In genomic region chr7:134780166-134780853, GRCh38 we compare ENCODE assay signal across 9 cellular contexts. TPM values are rescaled to one million over a fixed set of nuclear protein-coding genes. Genes with fewer than 3 reads are reported as not detected.
DNase-seq lines count a peak whose midpoint lies in the region; ATAC-seq, FAIRE-seq and TF ChIP-seq lines count a peak whose summit lies in the region.
"Had no signal": no experiment of that assay in that cellular context is flagged by ENCODE, and none has a peak within 500 bp of the region (broad histone marks: within the 10 kb centered on the region; RNA-seq: fewer than 3 reads in every experiment).

No MANE protein-coding gene starts in this region.

- no peak for TF ChIP-seq POLR2A in right lobe of liver (IDR thresholded peaks at IDR 0.05)

- TF ChIP-seq CTCF in right lobe of liver (IDR thresholded peaks at IDR 0.05), result no peak
- TF ChIP-seq CTCF in CD8-positive, alpha-beta T cell (IDR thresholded peaks at IDR 0.05), result no peak

- no peak for DNase-seq in right lobe of liver
- no peak for DNase-seq in cerebellum (ENCODE audit: low spot score)
- DNase-seq in CD8-positive, alpha-beta T cell, result no peak
- DNase-seq in HTR-8/SVneo (ENCODE audit: insufficient read length, low spot score), result no peak
- DNase-seq: central memory CD4-positive, alpha-beta T cell had no signal

- peak overlapping the region; percentile 92 for H3K9ac ChIP-seq in HUES64 (ENCODE audit: low read depth, low read length)
- H3K9ac ChIP-seq in duodenal mucosa (ENCODE audit: low read depth in 1 of 2, low read length in 2 of 2), result peak overlapping the region in 1 of 2 donors; percentile 50

- H3K4me1 Mint-ChIP-seq in CD8-positive, alpha-beta T cell (ENCODE audit: low read depth), result no peaks in the 10 kb centered on the region

- H3K9me3 ChIP-seq in HUES64 (ENCODE audit: insufficient read depth, low read depth, low read length), result no peaks in the 10 kb centered on the region
- H3K9me3 ChIP-seq in duodenal mucosa (ENCODE audit: control insufficient read depth in 1 of 2, low read length in 2 of 2), result no peaks in the 10 kb centered on the region
- no peaks in the 10 kb centered on the region for H3K9me3 ChIP-seq in right lobe of liver
- no peaks in the 10 kb centered on the region for H3K9me3 ChIP-seq in CD8-positive, alpha-beta T cell (ENCODE audit: low read length)

- peak overlapping the region; percentile 95 for H3K27ac ChIP-seq in HUES64 (ENCODE audit: low read depth, low read length)
- peak overlapping the region; percentile 62 for H3K27ac ChIP-seq in duodenal mucosa (ENCODE audit: low read depth, low read length)
- peak overlapping the region; percentile 22 to 63 (median 51) for H3K27ac ChIP-seq in right lobe of liver
- peak overlapping the region; percentile 57 for H3K27ac ChIP-seq in temporal lobe (ENCODE audit: low read depth, low read length)
- H3K27ac ChIP-seq in CD8-positive, alpha-beta T cell (ENCODE audit: low read depth, low read length), result no peak overlapping the region

- no peaks in the 10 kb centered on the region for H3K9me3 Mint-ChIP-seq in CD8-positive, alpha-beta T cell

- no peak for FAIRE-seq in HTR-8/SVneo (lab: Jason Lieb, UNC)

- CTCF ChIA-PET in CD8-positive, alpha-beta T cell (lab: Charles Lee), result interaction anchor here (1.0 kb wide), 1 partner anchor 36 kb away, joined by 3 read pairs; no protein-coding TSS in a partner anchor

- no peak overlapping the region for H3K27ac Mint-ChIP-seq in CD8-positive, alpha-beta T cell

- no peaks in the 10 kb centered on the region for H3K36me3 Mint-ChIP-seq in CD8-positive, alpha-beta T cell

- intact Hi-C loops in right lobe of liver (cut with DNase I), result no loop called here
- intact Hi-C loops in CD8-positive, alpha-beta T cell (cut with DNase I, micrococcal nuclease), result no loop called here

- H3K4me3 ChIP-seq in HUES64 (ENCODE audit: low read length), result peak overlapping the region; percentile 79
- peak overlapping the region; percentile 62 to 67 for H3K4me3 ChIP-seq in duodenal mucosa (ENCODE audit: low read depth in 1 of 2, low read length in 2 of 2)
- H3K4me3 ChIP-seq in right lobe of liver, result peak overlapping the region; percentile 11 to 39 (median 35)
- H3K4me3 ChIP-seq in CD8-positive, alpha-beta T cell (ENCODE audit: low read depth, low read length), result no peak overlapping the region

- H3K4me1 ChIP-seq in HUES64 (ENCODE audit: insufficient read depth, low read length) (peaks cover 41% of the 10 kb centered on the region), duodenal mucosa (ENCODE audit: control insufficient read depth in 1 of 2, insufficient read depth in 2 of 2, low read length in 2 of 2) (peaks cover 0 to 4% of the 10 kb centered on the region in 2 donors), right lobe of liver (no peaks in the 10 kb centered on the region)
- H3K4me1 ChIP-seq in CD8-positive, alpha-beta T cell (ENCODE audit: insufficient read depth, low read length), result no peaks in the 10 kb centered on the region

- H3K27me3 Mint-ChIP-seq in CD8-positive, alpha-beta T cell (ENCODE audit: low read depth), result peaks cover 24% of the 10 kb centered on the region

- ATAC-seq in right lobe of liver (no peak), GM21423 (IDR thresholded peaks at IDR 0.05; ENCODE audit: unreplicated experiment) (no peak)
- ATAC-seq in CD8-positive, alpha-beta T cell, result no peak

- peaks cover 21% of the 10 kb centered on the region for H3K36me3 ChIP-seq in HUES64 (ENCODE audit: insufficient read depth, low read length)
- H3K36me3 ChIP-seq in duodenal mucosa (ENCODE audit: control insufficient read depth in 1 of 2, insufficient read depth in 2 of 2, low read length in 2 of 2), result no peaks in the 10 kb centered on the region
- H3K36me3 ChIP-seq in right lobe of liver, result no peaks in the 10 kb centered on the region
- no peaks in the 10 kb centered on the region for H3K36me3 ChIP-seq in CD8-positive, alpha-beta T cell (ENCODE audit: insufficient read depth, low read length)

- no peak overlapping the region for H3K4me3 Mint-ChIP-seq in CD8-positive, alpha-beta T cell

- H3K27me3 ChIP-seq in HUES64 (ENCODE audit: insufficient read depth, low read length) (no peaks in the 10 kb centered on the region), duodenal mucosa (ENCODE audit: control insufficient read depth in 1 of 2, insufficient read depth in 2 of 2, low read length in 2 of 2) (peaks cover 0 to 7% of the 10 kb centered on the region in 2 donors), right lobe of liver (no peaks in the 10 kb centered on the region)
- no peaks in the 10 kb centered on the region for H3K27me3 ChIP-seq in CD8-positive, alpha-beta T cell (ENCODE audit: insufficient read depth, low read length)

- 15% methylated on average over 3 of the region's 5 CpGs for WGBS in HUES64
- WGBS in right lobe of liver (ENCODE audit: insufficient coverage, low coverage, low lambda C conversion rate, missing lambda C conversion rate), result 44% methylated on average over 5 of the region's 5 CpGs

- POLR2A ChIA-PET in CD8-positive, alpha-beta T cell (lab: Charles Lee), result no interaction called here

RNA-seq across cellular contexts. Expression of gene CALD1, which starts 0.9 kb away (rescaled TPM):
- polyA plus RNA-seq in HUES64 (2013, experiment 1 of 2), result 122 TPM
- polyA plus RNA-seq in HUES64 (2013, experiment 2 of 2), result 141 TPM
- total RNA-seq in right lobe of liver, result 100 to 1,000 TPM; 110 to 181 (median 131) TPM
- 27.5 TPM for total RNA-seq in temporal lobe
- 41.8 TPM for total RNA-seq in cerebellum
- not detected for total RNA-seq in CD8-positive, alpha-beta T cell

Comparison
In these comparisons a context has a peak if more than half of its experiments do, and no peak if none do; other contexts are left out.
1. RNA of gene CALD1, which starts 0.9 kb away (total RNA-seq): 110 to 181 TPM in right lobe of liver, 41.8 TPM in cerebellum (single experiment) and 27.5 TPM in temporal lobe (single experiment); not detected in CD8-positive, alpha-beta T cell; every median in the first group is over 10 times any median in the second.